Comparison of ENCODE assay signal across 1 cellular context in the genomic region with DNA sequence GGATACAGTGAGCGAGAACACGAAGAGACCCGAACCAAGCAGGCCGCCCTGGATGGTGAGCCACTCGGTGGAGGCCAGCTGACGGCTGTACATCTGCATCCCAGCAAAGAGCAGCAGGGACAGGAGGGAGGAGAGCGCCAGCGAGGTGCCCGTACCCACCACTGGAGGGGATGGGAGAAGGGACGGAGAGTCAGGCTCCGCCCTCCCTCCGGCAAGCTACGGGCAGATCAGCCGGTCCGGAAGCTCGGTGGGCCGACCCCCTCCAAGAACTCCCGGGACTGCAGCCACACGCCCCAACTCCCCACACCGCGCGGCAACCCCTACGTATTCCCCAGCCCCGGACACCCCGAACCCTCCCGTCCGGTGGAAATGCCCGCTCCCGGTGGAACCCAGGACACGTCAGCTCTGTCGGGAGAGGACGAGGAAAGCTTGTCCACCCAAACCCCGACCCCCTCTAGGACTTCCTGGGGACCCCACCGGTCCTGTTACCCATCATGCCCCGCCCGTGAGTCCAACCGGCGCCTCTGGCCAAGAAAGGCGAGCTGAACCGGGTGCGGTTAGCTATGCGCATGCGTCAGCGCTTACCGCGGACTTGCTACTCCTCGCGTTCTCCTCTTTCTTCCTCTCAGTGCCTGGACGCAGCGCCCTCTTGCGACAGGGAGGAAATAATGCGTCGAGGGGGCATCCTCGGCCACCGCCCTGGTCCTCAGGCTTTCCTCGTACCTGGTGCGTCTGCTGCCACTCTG.
TF ChIP-seq lines count a peak whose summit lies in the region.

A gene (minus strand): TSS at position 573 of the 746 bp plus-strand sequence. CDS start 80 bp downstream, at position 493.

TF ChIP-seq in HepG2, 621 proteins besides CTCF, POLR2A, EP300 and RAD21 (continued from another document and continues in another):
- TF ChIP-seq, protein P1, sequence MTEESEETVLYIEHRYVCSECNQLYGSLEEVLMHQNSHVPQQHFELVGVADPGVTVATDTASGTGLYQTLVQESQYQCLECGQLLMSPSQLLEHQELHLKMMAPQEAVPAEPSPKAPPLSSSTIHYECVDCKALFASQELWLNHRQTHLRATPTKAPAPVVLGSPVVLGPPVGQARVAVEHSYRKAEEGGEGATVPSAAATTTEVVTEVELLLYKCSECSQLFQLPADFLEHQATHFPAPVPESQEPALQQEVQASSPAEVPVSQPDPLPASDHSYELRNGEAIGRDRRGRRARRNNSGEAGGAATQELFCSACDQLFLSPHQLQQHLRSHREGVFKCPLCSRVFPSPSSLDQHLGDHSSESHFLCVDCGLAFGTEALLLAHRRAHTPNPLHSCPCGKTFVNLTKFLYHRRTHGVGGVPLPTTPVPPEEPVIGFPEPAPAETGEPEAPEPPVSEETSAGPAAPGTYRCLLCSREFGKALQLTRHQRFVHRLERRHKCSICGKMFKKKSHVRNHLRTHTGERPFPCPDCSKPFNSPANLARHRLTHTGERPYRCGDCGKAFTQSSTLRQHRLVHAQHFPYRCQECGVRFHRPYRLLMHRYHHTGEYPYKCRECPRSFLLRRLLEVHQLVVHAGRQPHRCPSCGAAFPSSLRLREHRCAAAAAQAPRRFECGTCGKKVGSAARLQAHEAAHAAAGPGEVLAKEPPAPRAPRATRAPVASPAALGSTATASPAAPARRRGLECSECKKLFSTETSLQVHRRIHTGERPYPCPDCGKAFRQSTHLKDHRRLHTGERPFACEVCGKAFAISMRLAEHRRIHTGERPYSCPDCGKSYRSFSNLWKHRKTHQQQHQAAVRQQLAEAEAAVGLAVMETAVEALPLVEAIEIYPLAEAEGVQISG (CRISPR knock-in tag; IDR thresholded peaks at IDR 0.05): peak; percentile 99
- no peak for TF ChIP-seq ZNF10 (CRISPR knock-in tag; IDR thresholded peaks at IDR 0.05; ENCODE audit: borderline replicate concordance, low read depth)
- peak; percentile 68; the same call in 1 of the 2 replicates for TF ChIP-seq SRY (CRISPR knock-in tag; IDR thresholded peaks at IDR 0.05)
- peak; percentile 82 for TF ChIP-seq ELF1 (CRISPR knock-in tag; IDR thresholded peaks at IDR 0.05)
- peak; percentile 62; the same call in 1 of the 2 replicates for TF ChIP-seq FOSL2 (CRISPR knock-in tag; IDR thresholded peaks at IDR 0.05)
- TF ChIP-seq, protein P2, sequence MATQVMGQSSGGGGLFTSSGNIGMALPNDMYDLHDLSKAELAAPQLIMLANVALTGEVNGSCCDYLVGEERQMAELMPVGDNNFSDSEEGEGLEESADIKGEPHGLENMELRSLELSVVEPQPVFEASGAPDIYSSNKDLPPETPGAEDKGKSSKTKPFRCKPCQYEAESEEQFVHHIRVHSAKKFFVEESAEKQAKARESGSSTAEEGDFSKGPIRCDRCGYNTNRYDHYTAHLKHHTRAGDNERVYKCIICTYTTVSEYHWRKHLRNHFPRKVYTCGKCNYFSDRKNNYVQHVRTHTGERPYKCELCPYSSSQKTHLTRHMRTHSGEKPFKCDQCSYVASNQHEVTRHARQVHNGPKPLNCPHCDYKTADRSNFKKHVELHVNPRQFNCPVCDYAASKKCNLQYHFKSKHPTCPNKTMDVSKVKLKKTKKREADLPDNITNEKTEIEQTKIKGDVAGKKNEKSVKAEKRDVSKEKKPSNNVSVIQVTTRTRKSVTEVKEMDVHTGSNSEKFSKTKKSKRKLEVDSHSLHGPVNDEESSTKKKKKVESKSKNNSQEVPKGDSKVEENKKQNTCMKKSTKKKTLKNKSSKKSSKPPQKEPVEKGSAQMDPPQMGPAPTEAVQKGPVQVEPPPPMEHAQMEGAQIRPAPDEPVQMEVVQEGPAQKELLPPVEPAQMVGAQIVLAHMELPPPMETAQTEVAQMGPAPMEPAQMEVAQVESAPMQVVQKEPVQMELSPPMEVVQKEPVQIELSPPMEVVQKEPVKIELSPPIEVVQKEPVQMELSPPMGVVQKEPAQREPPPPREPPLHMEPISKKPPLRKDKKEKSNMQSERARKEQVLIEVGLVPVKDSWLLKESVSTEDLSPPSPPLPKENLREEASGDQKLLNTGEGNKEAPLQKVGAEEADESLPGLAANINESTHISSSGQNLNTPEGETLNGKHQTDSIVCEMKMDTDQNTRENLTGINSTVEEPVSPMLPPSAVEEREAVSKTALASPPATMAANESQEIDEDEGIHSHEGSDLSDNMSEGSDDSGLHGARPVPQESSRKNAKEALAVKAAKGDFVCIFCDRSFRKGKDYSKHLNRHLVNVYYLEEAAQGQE (IDR thresholded peaks at IDR 0.05; ENCODE audit: borderline replicate concordance in 1 of 2, low read depth in 1 of 2, low read length in 2 of 2): no peak
- TF ChIP-seq, protein P3, sequence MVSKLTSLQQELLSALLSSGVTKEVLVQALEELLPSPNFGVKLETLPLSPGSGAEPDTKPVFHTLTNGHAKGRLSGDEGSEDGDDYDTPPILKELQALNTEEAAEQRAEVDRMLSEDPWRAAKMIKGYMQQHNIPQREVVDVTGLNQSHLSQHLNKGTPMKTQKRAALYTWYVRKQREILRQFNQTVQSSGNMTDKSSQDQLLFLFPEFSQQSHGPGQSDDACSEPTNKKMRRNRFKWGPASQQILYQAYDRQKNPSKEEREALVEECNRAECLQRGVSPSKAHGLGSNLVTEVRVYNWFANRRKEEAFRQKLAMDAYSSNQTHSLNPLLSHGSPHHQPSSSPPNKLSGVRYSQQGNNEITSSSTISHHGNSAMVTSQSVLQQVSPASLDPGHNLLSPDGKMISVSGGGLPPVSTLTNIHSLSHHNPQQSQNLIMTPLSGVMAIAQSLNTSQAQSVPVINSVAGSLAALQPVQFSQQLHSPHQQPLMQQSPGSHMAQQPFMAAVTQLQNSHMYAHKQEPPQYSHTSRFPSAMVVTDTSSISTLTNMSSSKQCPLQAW (CRISPR knock-in tag; IDR thresholded peaks at IDR 0.05): peak; percentile 92
- no peak for TF ChIP-seq NCOR1 (IDR thresholded peaks at IDR 0.05; ENCODE audit: borderline replicate concordance, low read length)
- TF ChIP-seq, protein P4, sequence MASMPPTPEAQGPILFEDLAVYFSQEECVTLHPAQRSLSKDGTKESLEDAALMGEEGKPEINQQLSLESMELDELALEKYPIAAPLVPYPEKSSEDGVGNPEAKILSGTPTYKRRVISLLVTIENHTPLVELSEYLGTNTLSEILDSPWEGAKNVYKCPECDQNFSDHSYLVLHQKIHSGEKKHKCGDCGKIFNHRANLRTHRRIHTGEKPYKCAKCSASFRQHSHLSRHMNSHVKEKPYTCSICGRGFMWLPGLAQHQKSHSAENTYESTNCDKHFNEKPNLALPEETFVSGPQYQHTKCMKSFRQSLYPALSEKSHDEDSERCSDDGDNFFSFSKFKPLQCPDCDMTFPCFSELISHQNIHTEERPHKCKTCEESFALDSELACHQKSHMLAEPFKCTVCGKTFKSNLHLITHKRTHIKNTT (CRISPR knock-in tag; IDR thresholded peaks at IDR 0.05): no peak
- TF ChIP-seq, protein P5, sequence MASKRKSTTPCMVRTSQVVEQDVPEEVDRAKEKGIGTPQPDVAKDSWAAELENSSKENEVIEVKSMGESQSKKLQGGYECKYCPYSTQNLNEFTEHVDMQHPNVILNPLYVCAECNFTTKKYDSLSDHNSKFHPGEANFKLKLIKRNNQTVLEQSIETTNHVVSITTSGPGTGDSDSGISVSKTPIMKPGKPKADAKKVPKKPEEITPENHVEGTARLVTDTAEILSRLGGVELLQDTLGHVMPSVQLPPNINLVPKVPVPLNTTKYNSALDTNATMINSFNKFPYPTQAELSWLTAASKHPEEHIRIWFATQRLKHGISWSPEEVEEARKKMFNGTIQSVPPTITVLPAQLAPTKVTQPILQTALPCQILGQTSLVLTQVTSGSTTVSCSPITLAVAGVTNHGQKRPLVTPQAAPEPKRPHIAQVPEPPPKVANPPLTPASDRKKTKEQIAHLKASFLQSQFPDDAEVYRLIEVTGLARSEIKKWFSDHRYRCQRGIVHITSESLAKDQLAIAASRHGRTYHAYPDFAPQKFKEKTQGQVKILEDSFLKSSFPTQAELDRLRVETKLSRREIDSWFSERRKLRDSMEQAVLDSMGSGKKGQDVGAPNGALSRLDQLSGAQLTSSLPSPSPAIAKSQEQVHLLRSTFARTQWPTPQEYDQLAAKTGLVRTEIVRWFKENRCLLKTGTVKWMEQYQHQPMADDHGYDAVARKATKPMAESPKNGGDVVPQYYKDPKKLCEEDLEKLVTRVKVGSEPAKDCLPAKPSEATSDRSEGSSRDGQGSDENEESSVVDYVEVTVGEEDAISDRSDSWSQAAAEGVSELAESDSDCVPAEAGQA (IDR thresholded peaks at IDR 0.05; ENCODE audit: low read depth): peak; percentile 74; the same call in 1 of the 2 replicates
- TF ChIP-seq, protein P5 (CRISPR knock-in tag; IDR thresholded peaks at IDR 0.05; ENCODE audit: borderline replicate concordance): no peak
- TF ChIP-seq ZFP62 (CRISPR knock-in tag; IDR thresholded peaks at IDR 0.05): no peak
- TF ChIP-seq SAFB2 (CRISPR knock-in tag; IDR thresholded peaks at IDR 0.05; ENCODE audit: borderline replicate concordance, low read depth): peak; percentile 76; the same call in 1 of the 2 replicates
- TF ChIP-seq, protein P6, sequence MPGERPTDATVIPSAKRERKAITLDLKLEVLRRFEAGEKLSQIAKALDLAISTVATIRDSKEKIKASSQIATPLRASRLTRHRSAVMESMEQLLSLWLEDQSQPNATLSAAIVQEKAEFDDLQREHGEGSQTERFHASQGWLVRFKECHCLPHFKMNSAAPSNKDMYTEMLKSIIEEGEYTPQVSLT (CRISPR knock-in tag; IDR thresholded peaks at IDR 0.05; ENCODE audit: borderline replicate concordance, low read depth): no peak
- TF ChIP-seq SCMH1 (CRISPR knock-in tag; IDR thresholded peaks at IDR 0.05; ENCODE audit: borderline replicate concordance): no peak
- no peak for TF ChIP-seq ZNF678 (CRISPR knock-in tag; IDR thresholded peaks at IDR 0.05)
- TF ChIP-seq TCF7L2 (IDR thresholded peaks at IDR 0.05; ENCODE audit: low read depth, low read length): no peak
- TF ChIP-seq SPEN (CRISPR knock-in tag; IDR thresholded peaks at IDR 0.05; ENCODE audit: low read depth): peak; percentile 90
- TF ChIP-seq SRSF4 (IDR thresholded peaks at IDR 0.05; ENCODE audit: low read depth, low read length, poor library complexity, severe bottlenecking): no peak
- TF ChIP-seq XRCC5 (optimal IDR thresholded peaks at IDR 0.05; ENCODE audit: low read length): peak; percentile 97
- peak; percentile 41; the same call in 1 of the 2 replicates for TF ChIP-seq DNMT1 (CRISPR knock-in tag; IDR thresholded peaks at IDR 0.05)
- no peak for TF ChIP-seq ZFP36 (IDR thresholded peaks at IDR 0.05; ENCODE audit: borderline replicate concordance, low read depth, low read length, partially characterized antibody)
- TF ChIP-seq, protein P7, sequence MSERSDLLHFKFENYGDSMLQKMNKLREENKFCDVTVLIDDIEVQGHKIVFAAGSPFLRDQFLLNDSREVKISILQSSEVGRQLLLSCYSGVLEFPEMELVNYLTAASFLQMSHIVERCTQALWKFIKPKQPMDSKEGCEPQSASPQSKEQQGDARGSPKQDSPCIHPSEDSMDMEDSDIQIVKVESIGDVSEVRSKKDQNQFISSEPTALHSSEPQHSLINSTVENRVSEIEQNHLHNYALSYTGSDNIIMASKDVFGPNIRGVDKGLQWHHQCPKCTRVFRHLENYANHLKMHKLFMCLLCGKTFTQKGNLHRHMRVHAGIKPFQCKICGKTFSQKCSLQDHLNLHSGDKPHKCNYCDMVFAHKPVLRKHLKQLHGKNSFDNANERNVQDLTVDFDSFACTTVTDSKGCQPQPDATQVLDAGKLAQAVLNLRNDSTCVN (CRISPR knock-in tag; IDR thresholded peaks at IDR 0.05; ENCODE audit: borderline replicate concordance): peak; percentile 56; the same call in 1 of the 2 replicates
- peak; percentile 76 for TF ChIP-seq TBX2 (CRISPR knock-in tag; IDR thresholded peaks at IDR 0.05; ENCODE audit: borderline replicate concordance)
- peak; percentile 25 for TF ChIP-seq HNRNPLL (IDR thresholded peaks at IDR 0.05; ENCODE audit: low read depth, low read length, poor library complexity, severe bottlenecking)
- TF ChIP-seq ADNP (CRISPR knock-in tag; IDR thresholded peaks at IDR 0.05): no peak
- TF ChIP-seq, protein P8, sequence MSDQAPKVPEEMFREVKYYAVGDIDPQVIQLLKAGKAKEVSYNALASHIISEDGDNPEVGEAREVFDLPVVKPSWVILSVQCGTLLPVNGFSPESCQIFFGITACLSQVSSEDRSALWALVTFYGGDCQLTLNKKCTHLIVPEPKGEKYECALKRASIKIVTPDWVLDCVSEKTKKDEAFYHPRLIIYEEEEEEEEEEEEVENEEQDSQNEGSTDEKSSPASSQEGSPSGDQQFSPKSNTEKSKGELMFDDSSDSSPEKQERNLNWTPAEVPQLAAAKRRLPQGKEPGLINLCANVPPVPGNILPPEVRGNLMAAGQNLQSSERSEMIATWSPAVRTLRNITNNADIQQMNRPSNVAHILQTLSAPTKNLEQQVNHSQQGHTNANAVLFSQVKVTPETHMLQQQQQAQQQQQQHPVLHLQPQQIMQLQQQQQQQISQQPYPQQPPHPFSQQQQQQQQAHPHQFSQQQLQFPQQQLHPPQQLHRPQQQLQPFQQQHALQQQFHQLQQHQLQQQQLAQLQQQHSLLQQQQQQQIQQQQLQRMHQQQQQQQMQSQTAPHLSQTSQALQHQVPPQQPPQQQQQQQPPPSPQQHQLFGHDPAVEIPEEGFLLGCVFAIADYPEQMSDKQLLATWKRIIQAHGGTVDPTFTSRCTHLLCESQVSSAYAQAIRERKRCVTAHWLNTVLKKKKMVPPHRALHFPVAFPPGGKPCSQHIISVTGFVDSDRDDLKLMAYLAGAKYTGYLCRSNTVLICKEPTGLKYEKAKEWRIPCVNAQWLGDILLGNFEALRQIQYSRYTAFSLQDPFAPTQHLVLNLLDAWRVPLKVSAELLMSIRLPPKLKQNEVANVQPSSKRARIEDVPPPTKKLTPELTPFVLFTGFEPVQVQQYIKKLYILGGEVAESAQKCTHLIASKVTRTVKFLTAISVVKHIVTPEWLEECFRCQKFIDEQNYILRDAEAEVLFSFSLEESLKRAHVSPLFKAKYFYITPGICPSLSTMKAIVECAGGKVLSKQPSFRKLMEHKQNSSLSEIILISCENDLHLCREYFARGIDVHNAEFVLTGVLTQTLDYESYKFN (CRISPR knock-in tag; conservative IDR thresholded peaks at IDR 0.05): peak; percentile 44; the same call in 1 of the 2 replicates
- TF ChIP-seq CBX1 (IDR thresholded peaks at IDR 0.05; ENCODE audit: low read depth): peak; percentile 85
- TF ChIP-seq BCL6 (CRISPR knock-in tag; IDR thresholded peaks at IDR 0.05): peak; percentile 44
- TF ChIP-seq ZNF180 (CRISPR knock-in tag; IDR thresholded peaks at IDR 0.05; ENCODE audit: borderline replicate concordance, low read depth): no peak
- peak; percentile 72; the same call in 1 of the 2 replicates for TF ChIP-seq DR1 (CRISPR knock-in tag; IDR thresholded peaks at IDR 0.05)
- peak; percentile 89; the same call in 1 of the 2 replicates for TF ChIP-seq ZNF788 (CRISPR knock-in tag; IDR thresholded peaks at IDR 0.05; ENCODE audit: borderline replicate concordance)
- TF ChIP-seq NFE2L1 (CRISPR knock-in tag; IDR thresholded peaks at IDR 0.05; ENCODE audit: borderline replicate concordance): 0 out of 2 replicates have a peak, but pooled peaks have one; percentile 37
